In the genomic region with DNA sequence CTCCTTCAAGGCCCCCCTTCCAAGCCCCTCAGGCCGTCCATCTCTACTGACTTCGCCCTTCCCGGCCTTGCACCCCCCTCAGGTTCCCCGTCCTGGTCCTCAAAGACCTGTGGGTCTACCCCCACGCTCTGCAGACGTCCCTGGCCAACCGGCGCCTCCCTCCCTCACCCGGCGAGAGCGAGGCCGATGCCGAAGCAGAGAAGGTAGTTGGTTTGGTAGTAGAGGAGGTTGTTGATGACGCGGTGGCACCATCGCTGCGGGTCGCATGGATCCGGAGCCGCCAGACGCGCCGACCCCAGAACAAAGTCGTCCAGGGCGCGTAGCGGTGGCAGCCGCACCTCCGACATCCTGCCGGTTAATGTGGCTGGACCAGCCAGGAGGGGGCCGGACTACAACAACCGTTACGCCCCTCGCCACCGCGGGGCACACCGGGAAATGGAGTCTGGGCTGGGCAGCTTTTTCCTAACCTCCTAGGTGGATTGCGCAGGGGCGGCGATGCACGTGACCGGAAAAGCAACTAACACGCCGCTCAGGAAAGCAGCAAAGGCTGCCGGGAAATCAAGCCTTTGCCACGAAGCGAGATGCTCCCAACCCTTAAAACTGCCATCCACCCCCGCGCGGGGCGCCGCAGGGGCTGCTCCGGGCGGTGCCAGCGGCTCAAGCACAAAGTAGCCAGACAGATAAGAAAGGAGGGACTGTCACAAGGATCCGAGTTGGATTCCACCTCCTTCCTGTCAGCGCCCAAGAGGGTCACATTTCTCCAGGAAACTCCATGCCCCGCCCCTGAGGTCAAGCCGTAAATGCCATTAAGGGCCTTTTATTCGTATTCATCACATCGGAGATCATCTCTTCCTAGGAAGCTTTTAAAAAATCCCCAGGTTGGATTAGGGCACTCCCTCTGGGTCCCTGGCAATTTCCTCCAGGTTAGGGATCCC, we compare ENCODE assay signal across 8 cellular contexts. TPM values are rescaled to one million over a fixed set of nuclear protein-coding genes. Genes with fewer than 3 reads are reported as not detected.
DNase-seq lines count a peak whose midpoint lies in the region; ATAC-seq and TF ChIP-seq lines count a peak whose summit lies in the region.

A gene with protein sequence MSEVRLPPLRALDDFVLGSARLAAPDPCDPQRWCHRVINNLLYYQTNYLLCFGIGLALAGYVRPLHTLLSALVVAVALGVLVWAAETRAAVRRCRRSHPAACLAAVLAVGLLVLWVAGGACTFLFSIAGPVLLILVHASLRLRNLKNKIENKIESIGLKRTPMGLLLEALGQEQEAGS (minus strand): TSS at position 362 of the 935 bp plus-strand sequence. CDS start 15 bp downstream, at position 347.

- no peaks in the 10 kb centered on the region for H3K27me3 Mint-ChIP-seq in activated naive CD4-positive, alpha-beta T cell treated with anti-CD3 and anti-CD28 coated beads for 36 hours (ENCODE audit: low read depth)
- peaks cover 7% of the 10 kb centered on the region for H3K27me3 Mint-ChIP-seq in neural progenitor cell (ENCODE audit: insufficient read depth, low read depth)

- H3K4me3 Mint-ChIP-seq in activated naive CD4-positive, alpha-beta T cell treated with anti-CD3 and anti-CD28 coated beads for 36 hours: peak within 1 kb of the TSS; percentile 80
- H3K4me3 Mint-ChIP-seq in neural progenitor cell: peak within 1 kb of the TSS; percentile 88

- DNase-seq in Caki2 (ENCODE audit: low read depth) (peak; percentile 83), LNCaP clone FGC (ENCODE audit: low read depth) (peak; percentile 72), SIG-M5 treated with dmso at 0.1 percent for 504 hours (lab: John Stamatoyannopoulos, UW; ENCODE audit: unreplicated experiment) (peak; percentile 84), foreskin keratinocyte (peak; percentile 62 to 79), neural progenitor cell (ENCODE audit: low spot score) (peak; percentile 91)
- peak; percentile 94 for DNase-seq in activated naive CD4-positive, alpha-beta T cell treated with anti-CD3 and anti-CD28 coated beads for 36 hours

- H2AFZ ChIP-seq in neural progenitor cell (replicated peaks): peak within 1 kb of the TSS; percentile 50

- peak within 1 kb of the TSS; percentile 88 for H3K4me2 ChIP-seq in neural progenitor cell

- intact Hi-C loops in activated naive CD4-positive, alpha-beta T cell treated with anti-CD3 and anti-CD28 coated beads for 36 hours (cut with micrococcal nuclease): loop anchor here (1.0 to 10.0 kb wide), 3 partner anchors 31 to 91 kb away; a partner anchor contains a TSS

- in situ Hi-C loops in Caki2 (cut with HindIII; ENCODE audit: low pct_unique_long_range_greater_than_20kb, low sequenced_read_pairs): no loop called here

- H3K27ac ChIP-seq in foreskin keratinocyte (no peak within 1 kb of the TSS), neural progenitor cell (no peak within 1 kb of the TSS), stomach smooth muscle (ENCODE audit: low read length) (peak within 1 kb of the TSS; percentile 55)

- peaks cover 22% of the 10 kb centered on the region for H3K4me1 Mint-ChIP-seq in activated naive CD4-positive, alpha-beta T cell treated with anti-CD3 and anti-CD28 coated beads for 36 hours (ENCODE audit: low read depth)
- H3K4me1 Mint-ChIP-seq in neural progenitor cell: peaks cover 8% of the 10 kb centered on the region

- H3K4me3 ChIP-seq in LNCaP clone FGC (ENCODE audit: low read depth, low read length) (peak within 1 kb of the TSS; percentile 73), neural progenitor cell (peak within 1 kb of the TSS; percentile 78), stomach smooth muscle (ENCODE audit: low read length in 2 of 2) (peak within 1 kb of the TSS; percentile 66 to 78)

- no peak for TF ChIP-seq CTCF in LNCaP clone FGC (IDR thresholded peaks at IDR 0.05; ENCODE audit: control insufficient read depth, extremely low read depth, insufficient read depth)
- TF ChIP-seq CTCF in foreskin keratinocyte (conservative IDR thresholded peaks at IDR 0.05): no peak
- no peak for TF ChIP-seq CTCF in neural progenitor cell (IDR thresholded peaks at IDR 0.05)

- no peaks in the 10 kb centered on the region for H4K20me1 ChIP-seq in neural progenitor cell (ENCODE audit: low read depth)

- ATAC-seq in GM21528 (IDR thresholded peaks at IDR 0.05; ENCODE audit: low FRiP score, unreplicated experiment) (peak; percentile 79), foreskin keratinocyte (peak; percentile 91)

- peaks cover 5% of the 10 kb centered on the region for H3K36me3 Mint-ChIP-seq in activated naive CD4-positive, alpha-beta T cell treated with anti-CD3 and anti-CD28 coated beads for 36 hours (ENCODE audit: low read depth)
- no peaks in the 10 kb centered on the region for H3K36me3 Mint-ChIP-seq in neural progenitor cell

- CTCF ChIA-PET in activated naive CD4-positive, alpha-beta T cell treated with anti-CD3 and anti-CD28 coated beads for 36 hours (lab: Charles Lee): no interaction called here

- H3K9me3 ChIP-seq in neural progenitor cell (ENCODE audit: low read depth): no peaks in the 10 kb centered on the region
- no peaks in the 10 kb centered on the region for H3K9me3 ChIP-seq in stomach smooth muscle (ENCODE audit: control insufficient read depth in 2 of 2, low read length in 2 of 2)

- H3K36me3 ChIP-seq in neural progenitor cell: no peaks in the 10 kb centered on the region
- peaks cover 2 to 4% of the 10 kb centered on the region in 2 donors for H3K36me3 ChIP-seq in stomach smooth muscle (ENCODE audit: control insufficient read depth in 2 of 2, insufficient read depth in 2 of 2, low read length in 2 of 2)

- H3K9ac ChIP-seq in neural progenitor cell (peak within 1 kb of the TSS; percentile 59), stomach smooth muscle (ENCODE audit: low read length in 2 of 2) (peak within 1 kb of the TSS; percentile 42 to 60)

- H3K27ac Mint-ChIP-seq in activated naive CD4-positive, alpha-beta T cell treated with anti-CD3 and anti-CD28 coated beads for 36 hours: peak within 1 kb of the TSS; percentile 76
- H3K27ac Mint-ChIP-seq in neural progenitor cell: peak within 1 kb of the TSS; percentile 60

- no peaks in the 10 kb centered on the region for H3K4me1 ChIP-seq in foreskin keratinocyte
- H3K4me1 ChIP-seq in neural progenitor cell: no peaks in the 10 kb centered on the region
- H3K4me1 ChIP-seq in stomach smooth muscle (ENCODE audit: control insufficient read depth, insufficient read depth, low read length): peaks cover 24% of the 10 kb centered on the region

- H3K79me2 ChIP-seq in neural progenitor cell (ENCODE audit: low read depth): no peaks in the 10 kb centered on the region

- H3K27me3 ChIP-seq in foreskin keratinocyte: no peaks in the 10 kb centered on the region
- H3K27me3 ChIP-seq in neural progenitor cell: no peaks in the 10 kb centered on the region
- peaks cover 0 to 8% of the 10 kb centered on the region in 2 donors for H3K27me3 ChIP-seq in stomach smooth muscle (ENCODE audit: control insufficient read depth in 1 of 2, insufficient read depth in 2 of 2, low read length in 2 of 2)

- no peaks in the 10 kb centered on the region for H3F3A ChIP-seq in neural progenitor cell (ENCODE audit: low read depth)

- no peaks in the 10 kb centered on the region for H3K9me3 Mint-ChIP-seq in activated naive CD4-positive, alpha-beta T cell treated with anti-CD3 and anti-CD28 coated beads for 36 hours
- peaks cover 22% of the 10 kb centered on the region for H3K9me3 Mint-ChIP-seq in neural progenitor cell

RNA-seq across cellular contexts. Expression of the gene that starts here (rescaled TPM):
- 1.9 and 4.4 TPM in 2 replicates for total RNA-seq in Caki2 (2014; rRNA removed; shearing (Covaris generic); ENCODE audit: low replicate concordance)
- 10 to 100 TPM; 14.5 to 14.8 TPM for total RNA-seq in activated naive CD4-positive, alpha-beta T cell treated with anti-CD3 and anti-CD28 coated beads for 36 hours
- total RNA-seq in foreskin keratinocyte (11.6 and 11.9 TPM in 2 replicates), neural progenitor cell (ENCODE audit: low replicate concordance) (0.30 and 11.0 TPM in 2 replicates)
- 31.6 and 31.8 TPM in 2 replicates for polyA plus RNA-seq in foreskin keratinocyte
